Comparison of ENCODE assay signal across 8 cellular contexts in the genomic region with DNA sequence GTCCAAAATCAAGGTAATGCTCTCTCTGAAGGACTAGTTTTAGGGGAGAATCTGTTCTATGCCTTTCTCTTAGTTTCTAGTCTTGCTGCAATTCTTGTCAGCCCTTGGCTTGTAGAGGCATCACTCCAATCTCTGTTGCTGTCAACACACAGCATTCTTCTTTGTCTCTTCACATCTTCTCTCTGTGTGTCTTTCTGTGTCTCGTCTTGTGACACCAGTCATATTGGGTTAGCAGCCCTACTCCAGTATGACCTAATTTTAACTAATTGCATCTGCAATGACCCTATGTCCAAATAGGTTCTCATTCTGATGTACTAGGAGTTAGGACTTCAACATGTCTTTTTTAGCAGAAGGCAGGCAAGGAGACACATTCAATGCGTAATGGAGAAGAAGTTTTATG.
"Had no signal": no experiment of that assay in that cellular context is flagged by ENCODE, and none has a peak within 500 bp of the region (broad histone marks: within the 10 kb centered on the region; RNA-seq: fewer than 3 reads in every experiment).

No MANE protein-coding gene starts in this region.

- FAIRE-seq: HepG2 had no signal

- H3K4me2 ChIP-seq: GM23338 had no signal

- H3K36me3 ChIP-seq: HAP-1 had no signal

- DNase-seq: H7, HFFc6, KBM-7 had no signal

- H3K4me1 ChIP-seq: HAP-1 had no signal

- H3K27ac ChIP-seq: HL-60 had no signal

- H3K9me3 ChIP-seq: HAP-1 had no signal

- ATAC-seq: GM23338, HCT116, HepG2 had no signal

- H3K4me3 ChIP-seq: GM23338, HAP-1 had no signal

- H2AFZ ChIP-seq: GM23338 had no signal
